ENCODE assay signal across 9 cellular contexts in the genomic region with DNA sequence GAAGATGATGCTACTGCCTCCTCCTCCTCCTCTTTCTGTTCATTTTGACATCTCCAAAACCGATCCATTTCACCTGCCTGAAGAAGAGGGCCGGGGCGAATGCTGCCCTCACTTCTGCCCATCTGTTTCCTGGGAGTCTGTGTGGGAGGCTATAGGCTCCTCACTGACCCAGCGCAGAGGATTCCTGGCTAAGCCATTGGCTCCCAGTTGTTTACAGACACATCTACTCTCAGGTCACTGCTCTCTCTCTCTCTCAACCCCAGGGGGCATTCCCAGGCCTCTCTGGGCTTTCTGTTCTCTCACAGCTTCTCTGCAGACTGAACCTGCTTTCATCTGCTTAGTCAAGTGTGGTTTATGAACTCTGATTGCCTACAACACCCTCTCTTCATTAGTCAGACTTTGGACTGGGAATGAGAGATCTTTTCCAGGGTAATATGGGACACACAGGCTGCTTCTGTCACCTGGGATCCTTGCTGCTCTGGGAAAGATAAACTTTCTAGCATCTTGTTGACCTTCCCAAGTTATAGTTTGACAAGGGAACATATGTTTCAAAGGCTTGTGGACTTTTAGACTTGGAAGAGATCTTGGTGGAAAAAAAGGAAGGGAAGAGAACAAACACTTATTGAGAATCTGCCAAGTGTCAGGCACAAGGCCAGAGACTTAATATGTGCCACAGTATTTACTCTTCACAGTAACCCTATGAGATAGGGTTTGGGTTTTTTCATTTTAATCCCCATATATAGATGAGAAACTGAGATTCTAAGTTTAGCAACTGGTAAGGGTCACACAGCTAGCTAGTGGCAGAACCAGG. TPM values are rescaled to one million over a fixed set of nuclear protein-coding genes. Genes with fewer than 3 reads are reported as not detected.
DNase-seq lines count a peak whose midpoint lies in the region; ATAC-seq and TF ChIP-seq lines count a peak whose summit lies in the region.
"Had no signal": no experiment of that assay in that cellular context is flagged by ENCODE, and none has a peak within 500 bp of the region (broad histone marks: within the 10 kb centered on the region; RNA-seq: fewer than 3 reads in every experiment).

No MANE protein-coding gene starts in this region.

- no peaks in the 10 kb centered on the region for H3K9me2 ChIP-seq in OCI-LY1 (ENCODE audit: low read depth, low read length)

- H3K27me3 ChIP-seq in OCI-LY1 (ENCODE audit: insufficient read depth, low read length) = no peaks in the 10 kb centered on the region
- H3K27me3 ChIP-seq in left lung = no peaks in the 10 kb centered on the region
- H3K27me3 ChIP-seq in upper lobe of right lung = no peaks in the 10 kb centered on the region

- H3K27me3 Mint-ChIP-seq in activated naive CD8-positive, alpha-beta T cell treated with anti-CD3 and anti-CD28 coated beads, Interleukin-2, amount 10 ng/mL, durations not matched to agents 7 days and 5 days = peaks cover under 1% of the 10 kb centered on the region

- intact Hi-C loops in left lung (cut with DNase I) (no loop called here), upper lobe of right lung (cut with DNase I) (no loop called here)

- H3K36me3 Mint-ChIP-seq in activated naive CD8-positive, alpha-beta T cell treated with anti-CD3 and anti-CD28 coated beads, Interleukin-2, amount 10 ng/mL, durations not matched to agents 7 days and 5 days = no peaks in the 10 kb centered on the region

- H3K4me1 ChIP-seq in OCI-LY1 (ENCODE audit: insufficient read depth, low read length, severe bottlenecking) = peaks cover 66% of the 10 kb centered on the region
- peaks cover 14 to 15% of the 10 kb centered on the region in 2 donors for H3K4me1 ChIP-seq in left lung
- peaks cover 23% of the 10 kb centered on the region for H3K4me1 ChIP-seq in upper lobe of right lung

- H2AFZ ChIP-seq in OCI-LY1 (ENCODE audit: low read length) = no peak overlapping the region

- no peaks in the 10 kb centered on the region for H3K79me2 ChIP-seq in OCI-LY1 (ENCODE audit: insufficient read depth, low read length)

- TF ChIP-seq CTCF in OCI-LY1 (IDR thresholded peaks at IDR 0.05; ENCODE audit: low read length) (peak; percentile 29; the same call in 1 of the 2 replicates), left lung (IDR thresholded peaks at IDR 0.05) (no peak), upper lobe of right lung (IDR thresholded peaks at IDR 0.05) (no peak)

- peak overlapping the region; percentile 18 for H3K4me3 Mint-ChIP-seq in activated naive CD8-positive, alpha-beta T cell treated with anti-CD3 and anti-CD28 coated beads, Interleukin-2, amount 10 ng/mL, durations not matched to agents 7 days and 5 days

- peak overlapping the region; percentile 97 for H3K27ac ChIP-seq in OCI-LY1 (ENCODE audit: low read depth, low read length, poor library complexity, severe bottlenecking)
- peak overlapping the region; percentile 40 to 50 for H3K27ac ChIP-seq in left lung
- H3K27ac ChIP-seq in upper lobe of right lung = peak overlapping the region; percentile 58
- H3K27ac ChIP-seq: HL-60 had no signal

- DNase-seq in AG08395 (ENCODE audit: low spot score) = peak; percentile 33
- no peak for DNase-seq in activated naive CD8-positive, alpha-beta T cell treated with anti-CD3 and anti-CD28 coated beads, Interleukin-2, amount 10 ng/mL, durations not matched to agents 7 days and 5 days
- DNase-seq in left lung = no peak
- no peak for DNase-seq in upper lobe of right lung
- no peak for DNase-seq in T1000 (lab: John Stamatoyannopoulos, UW)

- POLR2A ChIA-PET in activated naive CD8-positive, alpha-beta T cell treated with anti-CD3 and anti-CD28 coated beads, Interleukin-2, amount 10 ng/mL, durations not matched to agents 7 days and 5 days (lab: Charles Lee) = interaction anchor here (1.0 kb wide), 1 partner anchor 14 kb away, joined by 3 read pairs; no protein-coding TSS in a partner anchor

- H3K4me2 ChIP-seq in OCI-LY1 (ENCODE audit: low read length) = peak overlapping the region; percentile 54

- H3K4me1 Mint-ChIP-seq in activated naive CD8-positive, alpha-beta T cell treated with anti-CD3 and anti-CD28 coated beads, Interleukin-2, amount 10 ng/mL, durations not matched to agents 7 days and 5 days = peaks cover 30% of the 10 kb centered on the region

- H3K36me3 ChIP-seq in OCI-LY1 (ENCODE audit: insufficient read depth, low read length) (no peaks in the 10 kb centered on the region), left lung (no peaks in the 10 kb centered on the region), upper lobe of right lung (no peaks in the 10 kb centered on the region)

- ATAC-seq in GM18867 (IDR thresholded peaks at IDR 0.05; ENCODE audit: unreplicated experiment) (peak; percentile 51), HG03025 (IDR thresholded peaks at IDR 0.05; ENCODE audit: low FRiP score, unreplicated experiment) (peak; percentile 37), left lung (peak; percentile 69), upper lobe of right lung (peak; percentile 46)
- ATAC-seq in activated naive CD8-positive, alpha-beta T cell treated with anti-CD3 and anti-CD28 coated beads, Interleukin-2, amount 10 ng/mL, durations not matched to agents 7 days and 5 days (ENCODE audit: low read depth) = peak; percentile 53

- H3K27ac Mint-ChIP-seq in activated naive CD8-positive, alpha-beta T cell treated with anti-CD3 and anti-CD28 coated beads, Interleukin-2, amount 10 ng/mL, durations not matched to agents 7 days and 5 days = peak overlapping the region; percentile 76

- no peaks in the 10 kb centered on the region for H4K20me1 ChIP-seq in OCI-LY1 (ENCODE audit: insufficient read depth, low read length)

- 0 out of 2 replicates have a peak, but pooled peaks cover 4% of the 10 kb centered on the region for H3F3A ChIP-seq in OCI-LY1 (ENCODE audit: insufficient read depth, low read length)

- H3K9me3 ChIP-seq in OCI-LY1 (ENCODE audit: low read length) = no peaks in the 10 kb centered on the region
- no peaks in the 10 kb centered on the region for H3K9me3 ChIP-seq in left lung
- no peaks in the 10 kb centered on the region for H3K9me3 ChIP-seq in upper lobe of right lung

- H3K9ac ChIP-seq in OCI-LY1 (ENCODE audit: low read length) = peak overlapping the region; percentile 53; the same call in 1 of the 2 replicates

- H3K9me3 Mint-ChIP-seq in activated naive CD8-positive, alpha-beta T cell treated with anti-CD3 and anti-CD28 coated beads, Interleukin-2, amount 10 ng/mL, durations not matched to agents 7 days and 5 days = no peaks in the 10 kb centered on the region

- H3K4me3 ChIP-seq in OCI-LY1 (ENCODE audit: low read depth, low read length, poor library complexity, severe bottlenecking) (no peak overlapping the region), left lung (no peak overlapping the region), upper lobe of right lung (no peak overlapping the region)

RNA-seq across cellular contexts. Expression of a gene that starts 30.2 kb away (rescaled TPM):
- total RNA-seq in activated naive CD8-positive, alpha-beta T cell treated with anti-CD3 and anti-CD28 coated beads, Interleukin-2, amount 10 ng/mL, durations not matched to agents 7 days and 5 days = 10 to 100 TPM; 75.6 to 83.1 TPM
- total RNA-seq in left lung (10 to 100 TPM; 53.5 to 80.7 TPM), upper lobe of right lung (62.5 TPM)

Comparison
In these comparisons a context has a peak if more than half of its experiments do, and no peak if none do; other contexts are left out.
1. H3K27ac ChIP-seq: peak in every context shown above with its lines; median percentile 97 in OCI-LY1; 58 in upper lobe of right lung; 45 in left lung.